ENCODE assay signal across 1 cellular context in genomic region chrX:136819026-136819425, GRCh38.
TF ChIP-seq lines count a peak whose summit lies in the region.

No MANE protein-coding gene starts in this region.

TF ChIP-seq in K562, 482 proteins besides CTCF, POLR2A, EP300 and RAD21 (continued from another document):
- no peak for TF ChIP-seq ZNF518B (CRISPR knock-in tag; IDR thresholded peaks at IDR 0.05)
- no peak for TF ChIP-seq ZNF707 (CRISPR knock-in tag; conservative IDR thresholded peaks at IDR 0.05)
- TF ChIP-seq ZBTB17 (CRISPR knock-in tag; IDR thresholded peaks at IDR 0.05) = no peak
- no peak for TF ChIP-seq ZNF76 (CRISPR knock-in tag; IDR thresholded peaks at IDR 0.05; ENCODE audit: borderline replicate concordance)
- 0 out of 2 replicates have a peak, but pooled peaks have one; percentile 7 for TF ChIP-seq CTBP1 (IDR thresholded peaks at IDR 0.05; ENCODE audit: borderline replicate concordance)
- no peak for TF ChIP-seq ZNF766 (CRISPR knock-in tag; conservative IDR thresholded peaks at IDR 0.05)
- TF ChIP-seq E4F1 (CRISPR knock-in tag; IDR thresholded peaks at IDR 0.05; ENCODE audit: borderline replicate concordance) = no peak
- 0 out of 2 replicates have a peak, but pooled peaks have one; percentile 25 for TF ChIP-seq GABPA (tag; conservative IDR thresholded peaks at IDR 0.05; ENCODE audit: low read depth)
- peak; percentile 41; the same call in 1 of the 2 replicates for TF ChIP-seq HMBOX1 (IDR thresholded peaks at IDR 0.05)
- TF ChIP-seq FOXJ2 (tag; IDR thresholded peaks at IDR 0.05) = peak; percentile 38; the same call in 1 of the 2 replicates
- TF ChIP-seq RNF219 (CRISPR knock-in tag; IDR thresholded peaks at IDR 0.05) = no peak
- TF ChIP-seq L3MBTL2 (IDR thresholded peaks at IDR 0.05) = no peak
- no peak for TF ChIP-seq ZNF512 (tag; IDR thresholded peaks at IDR 0.05)
- TF ChIP-seq ELF1 (tag; IDR thresholded peaks at IDR 0.05) = peak; percentile 43; the same call in 1 of the 2 replicates
- no peak for TF ChIP-seq MTA2 (IDR thresholded peaks at IDR 0.05; ENCODE audit: low read depth)
- no peak for TF ChIP-seq MEIS2 (IDR thresholded peaks at IDR 0.05; ENCODE audit: partially characterized antibody)
- no peak for TF ChIP-seq ELF2 (CRISPR knock-in tag; IDR thresholded peaks at IDR 0.05)
- no peak for TF ChIP-seq HMG20B (CRISPR knock-in tag; IDR thresholded peaks at IDR 0.05)
- no peak for TF ChIP-seq DLX4 (CRISPR knock-in tag; IDR thresholded peaks at IDR 0.05)
- no peak for TF ChIP-seq ELK3 (CRISPR knock-in tag; IDR thresholded peaks at IDR 0.05)
- no peak for TF ChIP-seq ZNF408 (CRISPR knock-in tag; IDR thresholded peaks at IDR 0.05; ENCODE audit: low read depth)
- no peak for TF ChIP-seq ZNF436 (CRISPR knock-in tag; IDR thresholded peaks at IDR 0.05)
- 0 out of 2 replicates have a peak, but pooled peaks have one; percentile 17 for TF ChIP-seq FOSL1 (tag; conservative IDR thresholded peaks at IDR 0.05)
